Comparison of ENCODE assay signal across 8 cellular contexts in genomic region chr16:75110637-75111513, GRCh38. TPM values are rescaled to one million over a fixed set of nuclear protein-coding genes. Genes with fewer than 3 reads are reported as not detected.
DNase-seq lines count a peak whose midpoint lies in the region; ATAC-seq and TF ChIP-seq lines count a peak whose summit lies in the region.

No MANE protein-coding gene starts in this region.

- H2AK9ac ChIP-seq in IMR-90 (replicated peaks; ENCODE audit: low read depth, low read length, poor library complexity) = peak overlapping the region; percentile 74

- no peak overlapping the region for H4K5ac ChIP-seq in IMR-90 (ENCODE audit: low read depth, low read length)

- in situ Hi-C loops in IMR-90 (cut with MboI; ENCODE audit: low sequenced_read_pairs) = no loop called here

- POLR2A ChIA-PET in IMR-90 (lab: Charles Lee; ENCODE audit: unreplicated experiment) = interaction anchor here (0.5 kb wide), 1 partner anchor 331 kb away, joined by 3 read pairs; no protein-coding TSS in a partner anchor
- POLR2A ChIA-PET in naive thymus-derived CD4-positive, alpha-beta T cell (lab: Charles Lee) = interaction anchor here (0.5 to 2.6 kb wide), 5 partner anchors 9 to 126 kb away, joined by 3 to 12 read pairs (median 4); partner anchors contain the start of genes WDR59 and ZNRF1

- H3K27ac Mint-ChIP-seq in activated T-cell treated with anti-CD3 and anti-CD28 coated beads, Interleukin-2, amount 50 U/mL, for 24 hours = peak overlapping the region; percentile 91
- H3K27ac Mint-ChIP-seq in naive thymus-derived CD4-positive, alpha-beta T cell = peak overlapping the region in 6 of 9 donors; percentile 54 to 93 (median 78)

- BruUV-seq in IMR-90 (replicated peaks; lab: Mats Ljungman, UMichigan) = no TSS peak

- H2BK20ac ChIP-seq in IMR-90 (ENCODE audit: low read depth, low read length) = no peak overlapping the region

- H3K36me3 Mint-ChIP-seq in activated T-cell treated with anti-CD3 and anti-CD28 coated beads, Interleukin-2, amount 50 U/mL, for 24 hours (ENCODE audit: low read depth) = peaks cover 16% of the 10 kb centered on the region
- H3K36me3 Mint-ChIP-seq in naive thymus-derived CD4-positive, alpha-beta T cell = peaks cover 0 to 5% (median 0%) of the 10 kb centered on the region in 5 donors

- peak overlapping the region; percentile 8; the same call in 1 of the 2 replicates for H4K91ac ChIP-seq in IMR-90 (ENCODE audit: insufficient read depth, low read depth, low read length)

- TF ChIP-seq POLR2A in IMR-90 (IDR thresholded peaks at IDR 0.05; ENCODE audit: low read depth, low read length) (peak; percentile 19; the same call in 1 of the 2 replicates), esophagus muscularis mucosa (IDR thresholded peaks at IDR 0.05; ENCODE audit: low read depth) (no peak)

- H4K20me1 ChIP-seq in IMR-90 (ENCODE audit: insufficient read depth, low read length) = peaks cover 10% of the 10 kb centered on the region

- TF ChIP-seq EP300 in esophagus muscularis mucosa (IDR thresholded peaks at IDR 0.05) = no peak

- dilution Hi-C loops in IMR-90 (cut with HindIII; ENCODE audit: low sequenced_read_pairs, unreplicated experiment) = no loop called here

- H3K9me3 ChIP-seq in IMR-90 (ENCODE audit: control insufficient read depth, insufficient read depth, low read length) (no peaks in the 10 kb centered on the region), esophagus muscularis mucosa (no peaks in the 10 kb centered on the region)
- H3K9me3 ChIP-seq in naive thymus-derived CD4-positive, alpha-beta T cell (ENCODE audit: control insufficient read depth in 2 of 3, low read length in 3 of 3) = no peaks in the 10 kb centered on the region

- H3K27me3 ChIP-seq in IMR-90 (ENCODE audit: control insufficient read depth, insufficient read depth, low read length) (no peaks in the 10 kb centered on the region), esophagus muscularis mucosa (no peaks in the 10 kb centered on the region)
- H3K27me3 ChIP-seq in naive thymus-derived CD4-positive, alpha-beta T cell (ENCODE audit: control insufficient read depth in 2 of 2, insufficient read depth in 2 of 2, low read length in 2 of 2) = no peaks in the 10 kb centered on the region

- no peak overlapping the region for H3K56ac ChIP-seq in IMR-90 (ENCODE audit: extremely low read depth, insufficient read depth, low read length)

- H3K4ac ChIP-seq in IMR-90 (ENCODE audit: low read depth, low read length) = peak overlapping the region; percentile 65

- no peaks in the 10 kb centered on the region; the same call in 1 of the 2 replicates for H3K36me3 ChIP-seq in IMR-90 (ENCODE audit: control insufficient read depth, insufficient read depth, low read length)
- peaks cover 0 to 13% (median 6%) of the 10 kb centered on the region in 4 donors for H3K36me3 ChIP-seq in esophagus muscularis mucosa
- no peaks in the 10 kb centered on the region for H3K36me3 ChIP-seq in naive thymus-derived CD4-positive, alpha-beta T cell (ENCODE audit: control insufficient read depth in 2 of 3, insufficient read depth in 3 of 3, low read length in 3 of 3)

- H3K79me1 ChIP-seq in IMR-90 (ENCODE audit: low read depth in 1 of 2, low read length in 2 of 2) = peaks cover 4 to 40% of the 10 kb centered on the region in 2 experiments; a peak in 3 of 4 replicates

- peaks cover 22% of the 10 kb centered on the region for H3K9me1 ChIP-seq in IMR-90 (ENCODE audit: insufficient read depth, low read length)

- H4K8ac ChIP-seq in IMR-90 (ENCODE audit: low read depth in 2 of 2, low read length in 2 of 2) = peak overlapping the region in 1 of 2 experiments; percentile 14; a peak in 1 of 4 replicates

- 0 out of 2 replicates have a peak overlapping the region, but pooled peaks have one; percentile 3 for H3K18ac ChIP-seq in IMR-90 (ENCODE audit: low read depth, low read length)

- no peak overlapping the region; the same call in 2 of the 3 replicates for H2BK15ac ChIP-seq in IMR-90 (ENCODE audit: low read depth, low read length)

- H2AK5ac ChIP-seq in IMR-90 (ENCODE audit: low read depth, low read length) = peak overlapping the region; percentile 55

- peak; percentile 95 for TF ChIP-seq CTCF in IMR-90 (conservative IDR thresholded peaks at IDR 0.05; ENCODE audit: low read depth, low read length)
- TF ChIP-seq CTCF in esophagus muscularis mucosa (IDR thresholded peaks at IDR 0.05) = peak; percentile 92 to 98 (median 96)

- DNase-seq in DMS 273 (lab: John Stamatoyannopoulos, UW; ENCODE audit: unreplicated experiment) = peak; percentile 95
- DNase-seq in IMR-90 = peak; percentile 89
- peak; percentile 47 for DNase-seq in OCI-M2 (lab: John Stamatoyannopoulos, UW; ENCODE audit: unreplicated experiment)
- DNase-seq in activated T-cell treated with anti-CD3 and anti-CD28 coated beads, Interleukin-2, amount 50 U/mL, for 24 hours = peak; percentile 90
- peak; percentile 97 for DNase-seq in esophagus muscularis mucosa (ENCODE audit: extremely low spot score)
- peak; percentile 66 to 83 (median 78) for DNase-seq in naive thymus-derived CD4-positive, alpha-beta T cell
- DNase-seq in stimulated activated CD8-positive, alpha-beta memory T cell treated with anti-CD3 and anti-CD28 coated beads, Interleukin-7, amount 100 ng/mL, for 48 hours (ENCODE audit: extremely low read depth in 1 of 2, low read depth in 1 of 2) = peak; percentile 50 to 66

- H3K27ac ChIP-seq in IMR-90 (ENCODE audit: insufficient read depth, low read length) = peak overlapping the region; percentile 57
- H3K27ac ChIP-seq in esophagus muscularis mucosa (replicated peaks in 1 of 4) = peak overlapping the region; percentile 80 to 86 (median 84)
- no peak overlapping the region for H3K27ac ChIP-seq in naive thymus-derived CD4-positive, alpha-beta T cell (ENCODE audit: low read depth, low read length)

- H2AFZ ChIP-seq in IMR-90 (replicated peaks; ENCODE audit: low read length, poor library complexity) = peak overlapping the region; percentile 80

- H3K9me3 Mint-ChIP-seq in activated T-cell treated with anti-CD3 and anti-CD28 coated beads, Interleukin-2, amount 50 U/mL, for 24 hours = no peaks in the 10 kb centered on the region
- no peaks in the 10 kb centered on the region for H3K9me3 Mint-ChIP-seq in naive thymus-derived CD4-positive, alpha-beta T cell

- no peak overlapping the region for H3K14ac ChIP-seq in IMR-90 (replicated peaks; ENCODE audit: low read depth, low read length)

- H3K4me3 ChIP-seq in IMR-90 (ENCODE audit: insufficient read depth, low read depth, low read length) (peak overlapping the region; percentile 8; the same call in 1 of the 2 replicates), esophagus muscularis mucosa (peak overlapping the region; percentile 34 to 41 (median 37))
- peak overlapping the region; percentile 36 for H3K4me3 ChIP-seq in naive thymus-derived CD4-positive, alpha-beta T cell (ENCODE audit: low read length)

- H3K4me2 ChIP-seq in IMR-90 (ENCODE audit: low read depth, low read length) = peak overlapping the region; percentile 76

- peak overlapping the region; percentile 86 for H2BK5ac ChIP-seq in IMR-90 (ENCODE audit: low read depth, low read length, poor library complexity, severe bottlenecking)

- peaks cover 16% of the 10 kb centered on the region for H3K27me3 Mint-ChIP-seq in activated T-cell treated with anti-CD3 and anti-CD28 coated beads, Interleukin-2, amount 50 U/mL, for 24 hours
- H3K27me3 Mint-ChIP-seq in naive thymus-derived CD4-positive, alpha-beta T cell = peaks cover 0 to 10% (median 10%) of the 10 kb centered on the region in 5 donors

- intact Hi-C loops in IMR-90 (cut with micrococcal nuclease) = loop anchor here (1.0 to 5.0 kb wide), 5 partner anchors 113 to 402 kb away; no protein-coding TSS in a partner anchor
- intact Hi-C loops in esophagus muscularis mucosa (cut with DNase I) = loop anchor here (1.0 kb wide), 1 partner anchor 113 kb away; no protein-coding TSS in a partner anchor
- intact Hi-C loops in naive thymus-derived CD4-positive, alpha-beta T cell (cut with micrococcal nuclease) = loop anchor here (1.0 to 5.0 kb wide), 10 partner anchors 13 to 402 kb away; partner anchors contain the start of genes WDR59 (in 2 of the 2) and ZFP1 (in 2 of the 2)

- peak; percentile 66 for ATAC-seq in GM21528 (IDR thresholded peaks at IDR 0.05; ENCODE audit: low FRiP score, unreplicated experiment)
- ATAC-seq in IMR-90 (ENCODE audit: low read depth) = peak; percentile 81
- peak; percentile 91 for ATAC-seq in naive thymus-derived CD4-positive, alpha-beta T cell

- H3K9ac ChIP-seq in IMR-90 (ENCODE audit: low read depth, low read length) = no peak overlapping the region

- peaks cover 41% of the 10 kb centered on the region for H3K4me1 ChIP-seq in IMR-90 (ENCODE audit: control insufficient read depth, insufficient read depth, low read length)
- peaks cover 71 to 89% (median 82%) of the 10 kb centered on the region in 4 donors for H3K4me1 ChIP-seq in esophagus muscularis mucosa
- peaks cover 19 to 32% of the 10 kb centered on the region in 2 donors for H3K4me1 ChIP-seq in naive thymus-derived CD4-positive, alpha-beta T cell (ENCODE audit: control insufficient read depth in 2 of 2, insufficient read depth in 2 of 2, low read length in 2 of 2)

- peaks cover 60% of the 10 kb centered on the region for H3K4me1 Mint-ChIP-seq in activated T-cell treated with anti-CD3 and anti-CD28 coated beads, Interleukin-2, amount 50 U/mL, for 24 hours (ENCODE audit: low read depth)
- H3K4me1 Mint-ChIP-seq in naive thymus-derived CD4-positive, alpha-beta T cell = peaks cover 30 to 66% (median 35%) of the 10 kb centered on the region in 7 donors

- peak overlapping the region; percentile 79 for H3K4me3 Mint-ChIP-seq in activated T-cell treated with anti-CD3 and anti-CD28 coated beads, Interleukin-2, amount 50 U/mL, for 24 hours
- H3K4me3 Mint-ChIP-seq in naive thymus-derived CD4-positive, alpha-beta T cell = peak overlapping the region in 9 of 10 donors; percentile 34 to 78 (median 59)

- WGBS in IMR-90 (ENCODE audit: extremely low coverage in 2 of 2, insufficient read length in 1 of 2), 2 experiments = 2% methylated on average over 13 of the region's 28 CpGs; no CpG with 5 or more reads in 1 of the 2 experiments
- WGBS in esophagus muscularis mucosa = 14% methylated on average over 16 of the region's 28 CpGs

- TF ChIP-seq RAD21 in IMR-90 (IDR thresholded peaks at IDR 0.05; ENCODE audit: low read length) = peak; percentile 95

- peak overlapping the region; percentile 3; the same call in 1 of the 2 replicates for H3K23ac ChIP-seq in IMR-90 (ENCODE audit: low read depth, low read length)

- peak overlapping the region; percentile 18; the same call in 1 of the 2 replicates for H2BK120ac ChIP-seq in IMR-90 (ENCODE audit: low read depth, low read length)

- CTCF ChIA-PET in IMR-90 (lab: Yijun Ruan, JAX) = interaction anchor here (0.6 to 1.9 kb wide), 20 partner anchors 9 to 248 kb away, joined by 3 to 15 read pairs (median 5); partner anchors contain the start of gene ZNRF1
- CTCF ChIA-PET in naive thymus-derived CD4-positive, alpha-beta T cell (lab: Charles Lee) = interaction anchor here (0.6 to 4.6 kb wide), 30 partner anchors 8 to 401 kb away, joined by 3 to 64 read pairs (median 4); partner anchors contain the start of genes WDR59 and ZNRF1

RNA-seq across cellular contexts. Expression of gene LDHD, which starts 5.7 kb away (rescaled TPM):
- total RNA-seq in IMR-90 (2012; rRNA removed) (under 0.01 TPM in 1 of 2 replicates, not detected in the other), esophagus muscularis mucosa (10 to 100 TPM in 2 of 4 donors, 1 to 10 TPM in 2; 6.7 to 13.2 (median 8.7) TPM)
- 0.23 and 0.26 TPM in 2 replicates for polyA plus RNA-seq in IMR-90 (2012; rRNA removed)
- 0.16 and 0.29 TPM in 2 replicates for polyA plus RNA-seq in IMR-90 (2012; cell fraction: cytosol; rRNA removed)
- 0.78 and 1.1 TPM in 2 replicates for polyA plus RNA-seq in IMR-90 (2012; cell fraction: nucleus; rRNA removed; ENCODE audit: low replicate concordance)
- 1 to 10 TPM in 1 of 5 experiments, under 1 TPM in 4; 0.31 to 2.7 (median 0.40) TPM for total RNA-seq in naive thymus-derived CD4-positive, alpha-beta T cell
- under 1 TPM in 1 of 2 donors, not detected in 1; 0.51 TPM for polyA plus RNA-seq in naive thymus-derived CD4-positive, alpha-beta T cell

RNA-seq across cellular contexts. Expression of gene ZFP1, which starts 37.4 kb away (rescaled TPM):
- 16.0 and 16.9 TPM in 2 replicates for total RNA-seq in IMR-90 (2012; rRNA removed)
- 3.7 and 3.8 TPM in 2 replicates for polyA plus RNA-seq in IMR-90 (2012; rRNA removed)
- polyA plus RNA-seq in IMR-90 (2012; cell fraction: cytosol; rRNA removed) = 1.3 and 1.8 TPM in 2 replicates
- polyA plus RNA-seq in IMR-90 (2012; cell fraction: nucleus; rRNA removed; ENCODE audit: low replicate concordance) = 0.61 and 2.5 TPM in 2 replicates
- 10 to 100 TPM in 3 of 4 donors, 1 to 10 TPM in 1; 8.4 to 17.4 (median 12.0) TPM for total RNA-seq in esophagus muscularis mucosa
- 10 to 100 TPM in 3 of 5 experiments, 1 to 10 TPM in 2; 8.6 to 13.4 (median 10.1) TPM for total RNA-seq in naive thymus-derived CD4-positive, alpha-beta T cell
- polyA plus RNA-seq in naive thymus-derived CD4-positive, alpha-beta T cell = 10 to 100 TPM; 20.5 to 22.5 TPM

Comparison
In these comparisons a context has a peak if more than half of its experiments do, and no peak if none do; other contexts are left out.
1. DNase-seq: peak in every context shown above with its lines; median percentile 97 in esophagus muscularis mucosa; 95 in DMS 273; 90 in activated T-cell treated with anti-CD3 and anti-CD28 coated beads, Interleukin-2, amount 50 U/mL, for 24 hours; 89 in IMR-90; 78 in naive thymus-derived CD4-positive, alpha-beta T cell; 58 in stimulated activated CD8-positive, alpha-beta memory T cell treated with anti-CD3 and anti-CD28 coated beads, Interleukin-7, amount 100 ng/mL, for 48 hours; 47 in OCI-M2.